ENCODE assay signal across 15 cellular contexts in genomic region chr20:51758978-51759544, GRCh38. TPM values are rescaled to one million over a fixed set of nuclear protein-coding genes. Genes with fewer than 3 reads are reported as not detected.
DNase-seq lines count a peak whose midpoint lies in the region; TF ChIP-seq lines count a peak whose summit lies in the region.
"Had no signal": no experiment of that assay in that cellular context is flagged by ENCODE, and none has a peak within 500 bp of the region (broad histone marks: within the 10 kb centered on the region; RNA-seq: fewer than 3 reads in every experiment).

No MANE protein-coding gene starts in this region.

- WGBS in thyroid gland, 2 donors: 74 to 77% methylated on average over 9 to 12 of the region's 12 CpGs

- intact Hi-C loops in thyroid gland (cut with DNase I): no loop called here

- no peak for TF ChIP-seq POLR2A in thyroid gland (IDR thresholded peaks at IDR 0.05)

- no peaks in the 10 kb centered on the region for H3K9me3 ChIP-seq in thyroid gland
- H3K9me3 ChIP-seq: uterus had no signal

- peaks cover 8 to 18% of the 10 kb centered on the region in 2 donors for H3K4me1 ChIP-seq in thyroid gland
- H3K4me1 ChIP-seq: uterus had no signal

- H3K27ac ChIP-seq in thyroid gland: peak overlapping the region in 1 of 3 donors; percentile 28
- H3K27ac ChIP-seq: uterus had no signal

- H3K27me3 ChIP-seq in thyroid gland: no peaks in the 10 kb centered on the region
- H3K27me3 ChIP-seq: uterus had no signal

- H3K4me3 ChIP-seq in foreskin fibroblast (ENCODE audit: low read depth in 1 of 2, low read length in 2 of 2): no peak overlapping the region
- H3K4me3 ChIP-seq in thyroid gland (replicated peaks in 1 of 3): no peak overlapping the region
- H3K4me3 ChIP-seq: uterus had no signal

- TF ChIP-seq CTCF in foreskin fibroblast (IDR thresholded peaks at IDR 0.05; ENCODE audit: low read depth, low read length): no peak
- TF ChIP-seq CTCF in thyroid gland (IDR thresholded peaks at IDR 0.05): no peak

- DNase-seq in NCI-H69 (lab: John Stamatoyannopoulos, UW): peak; percentile 17
- DNase-seq in foreskin fibroblast: peak; percentile 43 to 71
- peak; percentile 81 for DNase-seq in midbrain (lab: John Stamatoyannopoulos, UW)
- DNase-seq in thyroid gland: peak; percentile 68 to 72
- DNase-seq in retina: no peak
- no peak for DNase-seq in islet precursor cell
- no peak for DNase-seq in NCI-H2227 treated with DMSO at 0.1 percent for 48 hours (lab: John Stamatoyannopoulos, UW)
- DNase-seq: activated naive CD8-positive, alpha-beta T cell treated with anti-CD3 and anti-CD28 coated beads, Interleukin-2, amount 10 ng/mL, durations not matched to agents 7 days and 5 days; CD8-positive, alpha-beta T cell; NCI-H1092; NCI-H446; PC-3; stimulated activated CD4-positive, alpha-beta T cell treated with anti-CD3 and anti-CD28 coated beads, Interleukin-2, amount 100 ng/mL, for 48 hours; SW 1271 had no signal

- no peaks in the 10 kb centered on the region for H3K36me3 ChIP-seq in thyroid gland
- H3K36me3 ChIP-seq: uterus had no signal

RNA-seq across cellular contexts. Expression of gene ATP9A, which starts 9.1 kb away (rescaled TPM):
- total RNA-seq in thyroid gland: 10 to 100 TPM; 52.5 to 72.8 (median 61.7) TPM

RNA-seq across cellular contexts. Expression of gene SALL4, which starts 43.3 kb away (rescaled TPM):
- total RNA-seq in thyroid gland: 10 to 100 TPM in 1 of 4 donors, 1 to 10 TPM in 3; 3.1 to 13.6 (median 6.7) TPM

Comparison
In these comparisons a context has a peak if more than half of its experiments do, and no peak if none do; other contexts are left out.
1. DNase-seq: peak in NCI-H69 (single experiment), foreskin fibroblast (2 of 2), midbrain (single experiment) and thyroid gland (2 of 2); none in retina (single experiment), islet precursor cell (single experiment) and NCI-H2227 treated with DMSO at 0.1 percent for 48 hours (single experiment).